ENCODE assay signal across 14 cellular contexts in genomic region chr13:41587490-41587889, GRCh38.
DNase-seq lines count a peak whose midpoint lies in the region; TF ChIP-seq lines count a peak whose summit lies in the region.
"Had no signal": no experiment of that assay in that cellular context is flagged by ENCODE, and none has a peak within 500 bp of the region (broad histone marks: within the 10 kb centered on the region; RNA-seq: fewer than 3 reads in every experiment).

No MANE protein-coding gene starts in this region.

- H3K36me3 Mint-ChIP-seq in T-helper 2 cell treated with Interferon-gamma antibody and Interleukin-4, amounts not matched to agents 5 μg/mL and 100 μg/mL, for 36 hours (ENCODE audit: low read depth): peaks cover 16% of the 10 kb centered on the region
- H3K36me3 Mint-ChIP-seq in neural progenitor cell: peaks cover 26% of the 10 kb centered on the region

- no peak overlapping the region for H3K9ac ChIP-seq in neural progenitor cell

- no peaks in the 10 kb centered on the region for H3K36me3 ChIP-seq in neural progenitor cell

- peaks cover 8% of the 10 kb centered on the region for H3K4me1 Mint-ChIP-seq in T-helper 2 cell treated with Interferon-gamma antibody and Interleukin-4, amounts not matched to agents 5 μg/mL and 100 μg/mL, for 36 hours (ENCODE audit: low read depth)
- peaks cover 13% of the 10 kb centered on the region for H3K4me1 Mint-ChIP-seq in neural progenitor cell

- TF ChIP-seq CTCF in neural progenitor cell (IDR thresholded peaks at IDR 0.05) (peak; percentile 39), coronary artery (IDR thresholded peaks at IDR 0.05) (no peak)

- H2AFZ ChIP-seq in neural progenitor cell (replicated peaks): no peak overlapping the region

- H3K9me3 ChIP-seq in neural progenitor cell (ENCODE audit: low read depth): no peaks in the 10 kb centered on the region
- H3K9me3 ChIP-seq: left ventricle myocardium inferior, upper lobe of left lung had no signal

- H4K20me1 ChIP-seq in neural progenitor cell (ENCODE audit: low read depth): no peaks in the 10 kb centered on the region

- peak in 3 of 5 experiments; percentile 1 to 11 (median 9) for DNase-seq in T-helper 2 cell
- DNase-seq in T-helper 2 cell treated with Interferon-gamma antibody and Interleukin-4, amounts not matched to agents 5 μg/mL and 100 μg/mL, for 36 hours (ENCODE audit: low spot score): no peak
- peak; percentile 12 for DNase-seq in HEK293T (ENCODE audit: extremely low spot score)
- peak; percentile 25 for DNase-seq in activated naive CD4-positive, alpha-beta T cell treated with anti-CD3 and anti-CD28 coated beads, Interleukin-2, amount 50 U/mL, for 16 hours
- DNase-seq in neural progenitor cell (ENCODE audit: low spot score): peak; percentile 24
- DNase-seq in coronary artery (ENCODE audit: low spot score): no peak
- no peak for DNase-seq in cerebellum (ENCODE audit: low spot score)
- no peak for DNase-seq in NCI-H2227 treated with DMSO at 0.1 percent for 48 hours (lab: John Stamatoyannopoulos, UW)
- DNase-seq: ACHN, cortex of kidney, left ventricle myocardium inferior, NCI-H524, T-helper 1 cell, upper lobe of left lung had no signal

- H3K27me3 ChIP-seq in neural progenitor cell: no peaks in the 10 kb centered on the region
- H3K27me3 ChIP-seq: upper lobe of left lung had no signal

- H3K4me1 ChIP-seq in neural progenitor cell: peaks cover 12% of the 10 kb centered on the region
- H3K4me1 ChIP-seq: left ventricle myocardium inferior had no signal

- no peak overlapping the region for H3K4me2 ChIP-seq in neural progenitor cell

- POLR2A ChIA-PET in HEK293T (lab: Yijun Ruan, JAX): no interaction called here

- no peaks in the 10 kb centered on the region for H3K9me3 Mint-ChIP-seq in T-helper 2 cell treated with Interferon-gamma antibody and Interleukin-4, amounts not matched to agents 5 μg/mL and 100 μg/mL, for 36 hours
- H3K9me3 Mint-ChIP-seq in neural progenitor cell: peaks cover 2% of the 10 kb centered on the region

- CTCF ChIA-PET in HEK293T (lab: Yijun Ruan, JAX): no interaction called here

- peaks cover 5% of the 10 kb centered on the region for H3F3A ChIP-seq in neural progenitor cell (ENCODE audit: low read depth)

- no peak overlapping the region for H3K27ac Mint-ChIP-seq in T-helper 2 cell treated with Interferon-gamma antibody and Interleukin-4, amounts not matched to agents 5 μg/mL and 100 μg/mL, for 36 hours
- no peak overlapping the region for H3K27ac Mint-ChIP-seq in neural progenitor cell

- H3K4me3 Mint-ChIP-seq in T-helper 2 cell treated with Interferon-gamma antibody and Interleukin-4, amounts not matched to agents 5 μg/mL and 100 μg/mL, for 36 hours: no peak overlapping the region
- no peak overlapping the region for H3K4me3 Mint-ChIP-seq in neural progenitor cell

- H3K27ac ChIP-seq in neural progenitor cell (no peak overlapping the region), coronary artery (no peak overlapping the region)
- H3K27ac ChIP-seq: left ventricle myocardium inferior, upper lobe of left lung had no signal

- H3K27me3 Mint-ChIP-seq in T-helper 2 cell treated with Interferon-gamma antibody and Interleukin-4, amounts not matched to agents 5 μg/mL and 100 μg/mL, for 36 hours (ENCODE audit: low read depth): no peaks in the 10 kb centered on the region
- no peaks in the 10 kb centered on the region for H3K27me3 Mint-ChIP-seq in neural progenitor cell (ENCODE audit: insufficient read depth, low read depth)

- H3K4me3 ChIP-seq in neural progenitor cell (no peak overlapping the region), coronary artery (no peak overlapping the region)
- H3K4me3 ChIP-seq: left ventricle myocardium inferior, upper lobe of left lung had no signal

- no peaks in the 10 kb centered on the region for H3K79me2 ChIP-seq in neural progenitor cell (ENCODE audit: low read depth)

TF ChIP-seq in HEK293T, 16 proteins besides CTCF, POLR2A, EP300 and RAD21:
- TF ChIP-seq FOXM1 (IDR thresholded peaks at IDR 0.05; ENCODE audit: borderline replicate concordance) (no peak), PKNOX1 (IDR thresholded peaks at IDR 0.05) (no peak), BHLHE40 (IDR thresholded peaks at IDR 0.05; ENCODE audit: borderline replicate concordance) (no peak), CTBP1 (IDR thresholded peaks at IDR 0.05; ENCODE audit: borderline replicate concordance) (no peak), L3MBTL2 (conservative IDR thresholded peaks at IDR 0.05) (no peak), FOXK2 (IDR thresholded peaks at IDR 0.05) (no peak), FOXA1 (IDR thresholded peaks at IDR 0.05) (no peak), SP1 (IDR thresholded peaks at IDR 0.05) (no peak)

Comparison
In these comparisons a context has a peak if more than half of its experiments do, and no peak if none do; other contexts are left out.
1. DNase-seq: peak in T-helper 2 cell (3 of 5), HEK293T (single experiment), activated naive CD4-positive, alpha-beta T cell treated with anti-CD3 and anti-CD28 coated beads, Interleukin-2, amount 50 U/mL, for 16 hours (single experiment) and neural progenitor cell (single experiment); none in T-helper 2 cell treated with Interferon-gamma antibody and Interleukin-4, amounts not matched to agents 5 μg/mL and 100 μg/mL, for 36 hours (single experiment), coronary artery (single experiment), cerebellum (single experiment) and NCI-H2227 treated with DMSO at 0.1 percent for 48 hours (single experiment).